Comparison of ENCODE assay signal across 8 cellular contexts in genomic region chr22:19962246-19962908, GRCh38. TPM values are rescaled to one million over a fixed set of nuclear protein-coding genes. Genes with fewer than 3 reads are reported as not detected.
A peak's percentile ranks its signal among the peaks of the same experiment; 100 is the strongest.
DNase-seq lines count a peak whose midpoint lies in the region; ATAC-seq and TF ChIP-seq lines count a peak whose summit lies in the region.

No MANE protein-coding gene starts in this region.

- peak overlapping the region; percentile 47 for H3K56ac ChIP-seq in mesendoderm (ENCODE audit: low read length)

- intact Hi-C loops in Right ventricle myocardium inferior (cut with DNase I) = loop anchor here (10.0 kb wide), 1 partner anchor 122 kb away; the partner anchor contains the start of gene DGCR8
- intact Hi-C loops in cardiac septum (cut with DNase I) = no loop called here
- intact Hi-C loops in activated CD4-positive, alpha-beta memory T cell treated with anti-CD3 and anti-CD28 coated beads for 36 hours (cut with micrococcal nuclease) = loop anchor here (1.0 kb wide), 1 partner anchor 167 kb away; no protein-coding TSS in a partner anchor

- CTCF ChIA-PET in activated CD4-positive, alpha-beta memory T cell treated with anti-CD3 and anti-CD28 coated beads for 36 hours (lab: Charles Lee) = interaction anchor here (0.6 to 1.2 kb wide), 3 partner anchors 9 to 15 kb away, joined by 3 to 4 read pairs (median 3); no protein-coding TSS in a partner anchor

- no peak overlapping the region for H3K4ac ChIP-seq in mesendoderm (ENCODE audit: low read depth, low read length)

- no peak overlapping the region for H3K23ac ChIP-seq in mesendoderm (ENCODE audit: low read length)

- H3K4me2 ChIP-seq in mesendoderm (ENCODE audit: low read length) = peak overlapping the region; percentile 5

- no peaks in the 10 kb centered on the region for H3K27me3 Mint-ChIP-seq in activated CD4-positive, alpha-beta memory T cell treated with anti-CD3 and anti-CD28 coated beads for 36 hours
- H3K27me3 Mint-ChIP-seq in endodermal cell (ENCODE audit: insufficient read depth) = peaks cover 2% of the 10 kb centered on the region

- H3K4me1 Mint-ChIP-seq in activated CD4-positive, alpha-beta memory T cell treated with anti-CD3 and anti-CD28 coated beads for 36 hours (ENCODE audit: low read depth) = peaks cover 10% of the 10 kb centered on the region
- H3K4me1 Mint-ChIP-seq in endodermal cell = peaks cover 15% of the 10 kb centered on the region

- H3K36me3 ChIP-seq in endodermal cell (ENCODE audit: control insufficient read depth, insufficient read depth, low read length) (peaks cover 2% of the 10 kb centered on the region), mesendoderm (ENCODE audit: control insufficient read depth, insufficient read depth, low read length) (no peaks in the 10 kb centered on the region)

- no peaks in the 10 kb centered on the region for H3K9me3 ChIP-seq in endodermal cell (ENCODE audit: control insufficient read depth, low read length)

- DNase-seq in Right ventricle myocardium inferior (ENCODE audit: missing footprints) (peak; percentile 77), cardiac septum (ENCODE audit: low spot score) (no peak), NCI-H2227 treated with DMSO at 0.1 percent for 48 hours (lab: John Stamatoyannopoulos, UW) (peak; percentile 13), endodermal cell (peak; percentile 97), mesendoderm (peak; percentile 96)
- DNase-seq in activated CD4-positive, alpha-beta memory T cell treated with anti-CD3 and anti-CD28 coated beads for 36 hours = peak; percentile 78
- DNase-seq in stimulated activated CD8-positive, alpha-beta memory T cell treated with anti-CD3 and anti-CD28 coated beads, Interleukin-7, amount 100 ng/mL, for 48 hours (ENCODE audit: extremely low read depth in 1 of 2, low read depth in 1 of 2) = peak; percentile 52 to 59

- H3K79me1 ChIP-seq in mesendoderm (ENCODE audit: low read length) = no peaks in the 10 kb centered on the region

- no peak overlapping the region for H3K4me3 Mint-ChIP-seq in activated CD4-positive, alpha-beta memory T cell treated with anti-CD3 and anti-CD28 coated beads for 36 hours
- H3K4me3 Mint-ChIP-seq in endodermal cell = no peak overlapping the region

- peaks cover 5% of the 10 kb centered on the region for H3K4me1 ChIP-seq in endodermal cell (ENCODE audit: control insufficient read depth, insufficient read depth, low read length)
- peaks cover 9% of the 10 kb centered on the region for H3K4me1 ChIP-seq in mesendoderm (ENCODE audit: control insufficient read depth, low read depth, low read length)

- no peak overlapping the region for H3K27ac Mint-ChIP-seq in activated CD4-positive, alpha-beta memory T cell treated with anti-CD3 and anti-CD28 coated beads for 36 hours
- H3K27ac Mint-ChIP-seq in endodermal cell = peak overlapping the region; percentile 85

- no peak overlapping the region for H2AK5ac ChIP-seq in mesendoderm (ENCODE audit: low read length)

- H2BK5ac ChIP-seq in mesendoderm (ENCODE audit: low read length) = no peak overlapping the region

- no peak overlapping the region for H2BK120ac ChIP-seq in mesendoderm (ENCODE audit: low read depth, low read length)

- H3K18ac ChIP-seq in mesendoderm (ENCODE audit: low read length) = no peak overlapping the region

- no peak overlapping the region for H3K9ac ChIP-seq in endodermal cell (ENCODE audit: extremely low read depth, low read length, poor library complexity, severe bottlenecking)
- peak overlapping the region; percentile 63 for H3K9ac ChIP-seq in mesendoderm (ENCODE audit: low read length)

- ATAC-seq in Right ventricle myocardium inferior = no peak
- ATAC-seq in HG03520 (IDR thresholded peaks at IDR 0.05; ENCODE audit: unreplicated experiment) = no peak

- H4K5ac ChIP-seq in mesendoderm (ENCODE audit: low read length) = no peak overlapping the region

- no peak overlapping the region for H2BK15ac ChIP-seq in mesendoderm (replicated peaks; ENCODE audit: low read depth)

- H4K8ac ChIP-seq in mesendoderm (ENCODE audit: low read depth, low read length) = no peak overlapping the region

- POLR2A ChIA-PET in activated CD4-positive, alpha-beta memory T cell treated with anti-CD3 and anti-CD28 coated beads for 36 hours (lab: Charles Lee) = interaction anchor here (1.1 kb wide), 1 partner anchor 59 kb away, joined by 3 read pairs; the partner anchor contains the start of gene TANGO2

- H3K36me3 Mint-ChIP-seq in activated CD4-positive, alpha-beta memory T cell treated with anti-CD3 and anti-CD28 coated beads for 36 hours = peaks cover 5% of the 10 kb centered on the region
- no peaks in the 10 kb centered on the region for H3K36me3 Mint-ChIP-seq in endodermal cell (ENCODE audit: low read depth)

- H3K27me3 ChIP-seq in endodermal cell (ENCODE audit: control insufficient read depth, insufficient read depth, low read length, poor library complexity, severe bottlenecking) = no peaks in the 10 kb centered on the region
- H3K27me3 ChIP-seq in mesendoderm (ENCODE audit: insufficient read depth, low read length, poor library complexity) = no peaks in the 10 kb centered on the region

- 51 to 70% methylated on average over 6 to 22 of the region's 22 CpGs for WGBS in endodermal cell (ENCODE audit: insufficient coverage in 1 of 2, insufficient read length in 1 of 2), 2 experiments
- no CpG with 5 or more reads among the region's 22 CpGs for WGBS in mesendoderm (ENCODE audit: extremely low coverage, insufficient coverage, low lambda C conversion rate)

- H3K4me3 ChIP-seq in endodermal cell (ENCODE audit: low read length) (no peak overlapping the region), mesendoderm (ENCODE audit: low read length) (no peak overlapping the region)

- TF ChIP-seq CTCF in endodermal cell (conservative IDR thresholded peaks at IDR 0.05) = peak; percentile 86

- no peaks in the 10 kb centered on the region for H3K79me2 ChIP-seq in mesendoderm (ENCODE audit: control insufficient read depth, insufficient read depth, low read length)

- H3K9me3 Mint-ChIP-seq in activated CD4-positive, alpha-beta memory T cell treated with anti-CD3 and anti-CD28 coated beads for 36 hours = no peaks in the 10 kb centered on the region
- H3K9me3 Mint-ChIP-seq in endodermal cell = no peaks in the 10 kb centered on the region

- no peak overlapping the region for H3K27ac ChIP-seq in endodermal cell (ENCODE audit: low read depth, low read length)
- no peak overlapping the region for H3K27ac ChIP-seq in mesendoderm (ENCODE audit: low read depth, low read length)

RNA-seq across cellular contexts. Expression of gene TXNRD2, which starts 20.8 kb away (rescaled TPM):
- total RNA-seq in Right ventricle myocardium inferior (40.9 TPM), cardiac septum (33.3 TPM), endodermal cell (10 to 100 TPM in 1 of 2 donors, 1 to 10 TPM in 1; 7.3 to 13.6 TPM)
- total RNA-seq in activated CD4-positive, alpha-beta memory T cell treated with anti-CD3 and anti-CD28 coated beads for 36 hours = 10 to 100 TPM; 23.3 to 23.4 TPM
- 11.2 TPM for polyA plus RNA-seq in endodermal cell (2013, experiment 1 of 2)
- 12.2 TPM for polyA plus RNA-seq in endodermal cell (2013, experiment 2 of 2)
- 20.1 TPM for polyA plus RNA-seq in mesendoderm (2013, experiment 1 of 2)
- 22.6 TPM for polyA plus RNA-seq in mesendoderm (2013, experiment 2 of 2)

RNA-seq across cellular contexts. Expression of gene COMT, which starts 20.8 kb away (rescaled TPM):
- total RNA-seq in Right ventricle myocardium inferior (104 TPM), cardiac septum (97.1 TPM), endodermal cell (10 to 100 TPM; 26.6 to 27.8 TPM)
- total RNA-seq in activated CD4-positive, alpha-beta memory T cell treated with anti-CD3 and anti-CD28 coated beads for 36 hours = 10 to 100 TPM; 61.7 to 66.1 TPM
- 84.5 TPM for polyA plus RNA-seq in endodermal cell (2013, experiment 1 of 2)
- polyA plus RNA-seq in endodermal cell (2013, experiment 2 of 2) = 77.3 TPM
- polyA plus RNA-seq in mesendoderm (2013, experiment 1 of 2) = 11.0 TPM
- polyA plus RNA-seq in mesendoderm (2013, experiment 2 of 2) = 10.7 TPM

RNA-seq across cellular contexts. Expression of gene ARVCF, which starts 54.2 kb away (rescaled TPM):
- total RNA-seq in Right ventricle myocardium inferior (30.5 TPM), cardiac septum (46.8 TPM), endodermal cell (10 to 100 TPM; 48.3 to 61.3 TPM)
- 1 to 10 TPM; 1.5 to 2.4 TPM for total RNA-seq in activated CD4-positive, alpha-beta memory T cell treated with anti-CD3 and anti-CD28 coated beads for 36 hours
- polyA plus RNA-seq in endodermal cell (2013, experiment 1 of 2) = 71.1 TPM
- polyA plus RNA-seq in endodermal cell (2013, experiment 2 of 2) = 66.0 TPM
- 9.4 TPM for polyA plus RNA-seq in mesendoderm (2013, experiment 1 of 2)
- 9.6 TPM for polyA plus RNA-seq in mesendoderm (2013, experiment 2 of 2)

RNA-seq across cellular contexts. Expression of gene TANGO2, which starts 58.5 kb away (rescaled TPM):
- total RNA-seq in Right ventricle myocardium inferior (54.6 TPM), cardiac septum (84.5 TPM), endodermal cell (10 to 100 TPM; 19.9 to 21.8 TPM)
- 10 to 100 TPM; 20.7 to 23.6 TPM for total RNA-seq in activated CD4-positive, alpha-beta memory T cell treated with anti-CD3 and anti-CD28 coated beads for 36 hours
- polyA plus RNA-seq in endodermal cell (2013, experiment 1 of 2) = 8.5 TPM
- polyA plus RNA-seq in endodermal cell (2013, experiment 2 of 2) = 9.2 TPM
- 5.3 TPM for polyA plus RNA-seq in mesendoderm (2013, experiment 1 of 2)
- 4.2 TPM for polyA plus RNA-seq in mesendoderm (2013, experiment 2 of 2)
